In genomic region chr4:39498724-39499014, GRCh38 we compare ENCODE assay signal across 19 cellular contexts. TPM values are rescaled to one million over a fixed set of nuclear protein-coding genes. Genes with fewer than 3 reads are reported as not detected.
DNase-seq lines count a peak whose midpoint lies in the region; ATAC-seq, FAIRE-seq and TF ChIP-seq lines count a peak whose summit lies in the region.
"Had no signal": no experiment of that assay in that cellular context is flagged by ENCODE, and none has a peak within 500 bp of the region (broad histone marks: within the 10 kb centered on the region; RNA-seq: fewer than 3 reads in every experiment).

No MANE protein-coding gene starts in this region.

- ATAC-seq in K562 = no peak
- ATAC-seq in GM21381 (IDR thresholded peaks at IDR 0.05; ENCODE audit: unreplicated experiment) = no peak

- H3K9ac ChIP-seq in GM23248 (no peak overlapping the region), K562 (ENCODE audit: insufficient read depth in 1 of 2, low read depth in 2 of 2, low read length in 2 of 2) (no peak overlapping the region)
- H3K9ac ChIP-seq: BLaER1 had no signal

- no peaks in the 10 kb centered on the region for H3K9me2 ChIP-seq in GM23248 (ENCODE audit: insufficient read depth)
- H3K9me2 ChIP-seq in PC-9 (ENCODE audit: insufficient read depth) = no peaks in the 10 kb centered on the region

- H3K9me1 ChIP-seq in K562 (ENCODE audit: control insufficient read depth, insufficient read depth, low read length) = no peaks in the 10 kb centered on the region

- POLR2A ChIA-PET in PC-9 (lab: Charles Lee; ENCODE audit: unreplicated experiment) (no interaction called here), K562 (lab: Yijun Ruan, JAX) (interaction anchor here (1.3 kb wide), 1 partner anchor 11 kb away, joined by 3 read pairs; no protein-coding TSS in a partner anchor)

- H3K4me1 ChIP-seq in GM23248 (ENCODE audit: insufficient read depth) (peaks cover 22% of the 10 kb centered on the region), PC-9 (replicated peaks; ENCODE audit: insufficient read depth) (peaks cover 31% of the 10 kb centered on the region), K562 (replicated peaks in 1 of 2; ENCODE audit: control insufficient read depth in 2 of 2, insufficient read depth in 2 of 2, low read length in 2 of 2) (no peaks in the 10 kb centered on the region)
- H3K4me1 ChIP-seq: BLaER1 had no signal

- H3K79me2 ChIP-seq in GM23248 (ENCODE audit: insufficient read depth) (peaks cover 13% of the 10 kb centered on the region), PC-9 (ENCODE audit: low read depth) (no peaks in the 10 kb centered on the region), K562 (ENCODE audit: control insufficient read depth, insufficient read depth, low read length) (no peaks in the 10 kb centered on the region)

- TF ChIP-seq CTCF in 22Rv1 (IDR thresholded peaks at IDR 0.05) = no peak
- TF ChIP-seq CTCF in PC-9 (conservative IDR thresholded peaks at IDR 0.05) = no peak
- TF ChIP-seq CTCF in K562 (IDR thresholded peaks at IDR 0.05 in 2 of 3, conservative IDR thresholded peaks at IDR 0.05 in 1 of 3; ENCODE audit: insufficient read depth in 2 of 3, low read depth in 1 of 3, low read length in 3 of 3) = no peak
- no peak for TF ChIP-seq CTCF in coronary artery (IDR thresholded peaks at IDR 0.05)

- H4K20me1 ChIP-seq in GM23248 (ENCODE audit: insufficient read depth) = no peaks in the 10 kb centered on the region
- H4K20me1 ChIP-seq in PC-9 (ENCODE audit: insufficient read depth) = no peaks in the 10 kb centered on the region
- H4K20me1 ChIP-seq in K562 (replicated peaks; ENCODE audit: control insufficient read depth, insufficient read depth, low read length) = no peaks in the 10 kb centered on the region
- H4K20me1 ChIP-seq: BLaER1 had no signal

- no peak for TF ChIP-seq RAD21 in K562 (CRISPR knock-in tag; conservative IDR thresholded peaks at IDR 0.05 in 1 of 2, IDR thresholded peaks at IDR 0.05 in 1 of 2)

- CTCF ChIA-PET in PC-9 (lab: Charles Lee) = no interaction called here
- CTCF ChIA-PET in K562 (lab: Yijun Ruan, JAX; ENCODE audit: low intra/inter-chr PET ratio) = no interaction called here

- no peak for FAIRE-seq in K562 (lab: Jason Lieb, UNC)
- FAIRE-seq: GM12892, GM18507, H1 had no signal

- H3K9me3 ChIP-seq in GM23248 (ENCODE audit: low read depth) (no peaks in the 10 kb centered on the region), PC-9 (ENCODE audit: insufficient read depth, low read depth) (no peaks in the 10 kb centered on the region; the same call in 1 of the 2 replicates), K562 (replicated peaks; ENCODE audit: control insufficient read depth, insufficient read depth, low read depth, low read length) (no peaks in the 10 kb centered on the region)
- H3K9me3 ChIP-seq: BLaER1 had no signal

- TF ChIP-seq POLR2A in K562 (conservative IDR thresholded peaks at IDR 0.05) = no peak

- H3K4me3 ChIP-seq in GM23248 (no peak overlapping the region), PC-9 (no peak overlapping the region), K562 (no peak overlapping the region), coronary artery (no peak overlapping the region)
- H3K4me3 ChIP-seq: BLaER1 had no signal

- TF ChIP-seq EP300 in K562 (IDR thresholded peaks at IDR 0.05; ENCODE audit: low read length) = no peak

- peaks cover 42% of the 10 kb centered on the region for H3K36me3 ChIP-seq in GM23248 (ENCODE audit: low read depth)
- H3K36me3 ChIP-seq in PC-9 (ENCODE audit: low read depth) = peaks cover 46% of the 10 kb centered on the region
- H3K36me3 ChIP-seq in K562 (ENCODE audit: control insufficient read depth, insufficient read depth, low read length) = peaks cover 23% of the 10 kb centered on the region; the same call in 2 of the 3 replicates

- peaks cover 50% of the 10 kb centered on the region for H3F3A ChIP-seq in GM23248 (ENCODE audit: insufficient read depth)
- peaks cover 77% of the 10 kb centered on the region for H3F3A ChIP-seq in PC-9 (ENCODE audit: insufficient read depth, low read depth)

- BruUV-seq in PC-9 (replicated peaks; lab: Mats Ljungman, UMichigan) (no TSS peak), K562 (replicated peaks; lab: Mats Ljungman, UMichigan) (no TSS peak)

- DNase-seq in GM23248 = no peak
- DNase-seq in PC-9 = no peak
- DNase-seq in K562 (ENCODE audit: extremely low read depth in 1 of 4, low spot score in 3 of 4) = no peak
- no peak for DNase-seq in SHP77 treated with DMSO at 0.1 percent for 48 hours (lab: John Stamatoyannopoulos, UW)
- DNase-seq in activated CD4-positive, alpha-beta T cell treated with anti-CD3 and anti-CD28 coated beads, Interleukin-2, amount 50 U/mL, for 1 hour = no peak
- DNase-seq in coronary artery (ENCODE audit: low spot score) = no peak
- DNase-seq: AML-193; CD4-positive, alpha-beta memory T cell; DMS153; DMS79; GDM1; H9; KBM-7 had no signal

- in situ Hi-C loops in GM23248 (cut with MboI) (no loop called here), K562 (cut with MboI) (no loop called here)

- intact Hi-C loops in PC-9 (cut with micrococcal nuclease; ENCODE audit: unreplicated experiment) = no loop called here
- intact Hi-C loops in K562 (cut with micrococcal nuclease) = no loop called here

- H3K27me3 ChIP-seq in GM23248 (replicated peaks; ENCODE audit: insufficient read depth) = no peaks in the 10 kb centered on the region
- H3K27me3 ChIP-seq in PC-9 (ENCODE audit: insufficient read depth, low read depth) = no peaks in the 10 kb centered on the region
- no peaks in the 10 kb centered on the region for H3K27me3 ChIP-seq in K562 (ENCODE audit: control insufficient read depth in 2 of 2, insufficient read depth in 2 of 2, low read length in 2 of 2)
- H3K27me3 ChIP-seq: BLaER1 had no signal

- H3K4me2 ChIP-seq in GM23248 (ENCODE audit: unreplicated experiment) (no peak overlapping the region), PC-9 (no peak overlapping the region), K562 (ENCODE audit: insufficient read depth, low read length) (no peak overlapping the region)
- H3K4me2 ChIP-seq: BLaER1 had no signal

- 0 out of 2 replicates have a peak overlapping the region, but pooled peaks have one; percentile 41 for H3K27ac ChIP-seq in 22Rv1
- peak overlapping the region; percentile 16; the same call in 1 of the 2 replicates for H3K27ac ChIP-seq in GM23248
- H3K27ac ChIP-seq in PC-9 = peak overlapping the region; percentile 87
- H3K27ac ChIP-seq in K562 (ENCODE audit: extremely low read depth, low read depth, low read length) = no peak overlapping the region
- H3K27ac ChIP-seq in coronary artery = no peak overlapping the region
- H3K27ac ChIP-seq: BLaER1 had no signal

- H2AFZ ChIP-seq in GM23248 (no peak overlapping the region), PC-9 (no peak overlapping the region), K562 (ENCODE audit: low read depth, low read length) (no peak overlapping the region)

RNA-seq across cellular contexts. Expression of gene UGDH, which starts 28.6 kb away (rescaled TPM):
- 197 and 263 TPM in 2 replicates for total RNA-seq in GM23248 (2014; rRNA removed; shearing (Covaris generic))
- polyA plus RNA-seq in GM23248 (2016; fragmentation: Nextera tagmentation; extraction: Ambion mirVana) (140 and 154 TPM in 2 replicates), K562 (2011; rRNA removed) (15.1 and 19.1 TPM in 2 replicates), K562 (2014; fragmentation: Illumina TruSeq; extraction: Trizol) (17.3 and 18.6 TPM in 2 replicates), K562 (2014; fragmentation: Nextera tagmentation; extraction: Ambion mirVana) (1 to 10 TPM; 5.5 to 6.8 TPM), K562 (2014; rRNA removed) (18.0 and 18.7 TPM in 2 replicates)
- total RNA-seq in PC-9 (2021) (88.6 and 98.5 TPM in 2 replicates), K562 (2014; rRNA removed) (16.2 and 18.9 TPM in 2 replicates), K562 (2014; rRNA removed; fragmentation: Illumina TruSeq; extraction: Trizol) (16.0 and 21.1 TPM in 2 replicates), K562 (2015; rRNA removed; fragmentation: Illumina TruSeq; extraction: Trizol) (10.1 and 12.0 TPM in 2 replicates), K562 (2021) (21.7 and 22.7 TPM in 2 replicates)
- total RNA-seq in K562 (2011; cell fraction: chromatin; rRNA removed; ENCODE audit: low replicate concordance) = 6.0 and 11.8 TPM in 2 replicates
- 5.0 and 5.7 TPM in 2 replicates for total RNA-seq in K562 (2011; cell fraction: nucleolus; rRNA removed)
- total RNA-seq in K562 (2011; cell fraction: nucleoplasm; rRNA removed) = 6.2 and 10.3 TPM in 2 replicates
- 7.3 and 12.4 TPM in 2 replicates for polyA plus RNA-seq in K562 (2011; cell fraction: cytosol; rRNA removed)
- polyA plus RNA-seq in K562 (2011; cell fraction: nucleus; rRNA removed) = 1.9 and 3.9 TPM in 2 replicates
- polyA plus RNA-seq in K562 (2012) = 16.3 and 19.9 TPM in 2 replicates
- 22.9 and 27.5 TPM in 2 replicates for polyA minus RNA-seq in K562 (2011; rRNA and poly(A)+ RNA removed)
- polyA minus RNA-seq in K562 (2011; cell fraction: cytosol; rRNA and poly(A)+ RNA removed) = 20.6 and 24.8 TPM in 2 replicates
- 1.8 and 3.1 TPM in 2 replicates for polyA minus RNA-seq in K562 (2011; cell fraction: nucleus; rRNA and poly(A)+ RNA removed)

RNA-seq across cellular contexts. Expression of gene LIAS, which starts 39.8 kb away (rescaled TPM):
- 5.7 and 15.7 TPM in 2 replicates for total RNA-seq in GM23248 (2014; rRNA removed; shearing (Covaris generic))
- polyA plus RNA-seq in GM23248 (2016; fragmentation: Nextera tagmentation; extraction: Ambion mirVana) (5.6 and 6.8 TPM in 2 replicates), K562 (2011; rRNA removed) (39.5 and 50.2 TPM in 2 replicates), K562 (2014; fragmentation: Illumina TruSeq; extraction: Trizol) (45.0 and 49.7 TPM in 2 replicates), K562 (2014; fragmentation: Nextera tagmentation; extraction: Ambion mirVana) (10 to 100 TPM; 40.3 to 56.6 TPM), K562 (2014; rRNA removed) (37.8 and 40.2 TPM in 2 replicates)
- total RNA-seq in PC-9 (2021) (16.3 and 16.4 TPM in 2 replicates), K562 (2014; rRNA removed) (21.9 and 23.5 TPM in 2 replicates), K562 (2014; rRNA removed; fragmentation: Illumina TruSeq; extraction: Trizol) (57.1 and 66.9 TPM in 2 replicates), K562 (2015; rRNA removed; fragmentation: Illumina TruSeq; extraction: Trizol) (39.7 and 42.1 TPM in 2 replicates), K562 (2021) (27.4 and 28.1 TPM in 2 replicates)
- 47.0 and 100 TPM in 2 replicates for total RNA-seq in K562 (2011; cell fraction: chromatin; rRNA removed; ENCODE audit: low replicate concordance)
- 33.0 and 33.2 TPM in 2 replicates for total RNA-seq in K562 (2011; cell fraction: nucleolus; rRNA removed)
- 55.9 and 101 TPM in 2 replicates for total RNA-seq in K562 (2011; cell fraction: nucleoplasm; rRNA removed)
- polyA plus RNA-seq in K562 (2011; cell fraction: cytosol; rRNA removed) = 13.3 and 28.1 TPM in 2 replicates
- polyA plus RNA-seq in K562 (2011; cell fraction: nucleus; rRNA removed) = 19.3 and 19.6 TPM in 2 replicates
- 24.4 and 35.7 TPM in 2 replicates for polyA plus RNA-seq in K562 (2012)
- polyA minus RNA-seq in K562 (2011; rRNA and poly(A)+ RNA removed) = 44.7 and 45.7 TPM in 2 replicates
- 16.0 and 21.6 TPM in 2 replicates for polyA minus RNA-seq in K562 (2011; cell fraction: cytosol; rRNA and poly(A)+ RNA removed)
- 21.5 and 37.1 TPM in 2 replicates for polyA minus RNA-seq in K562 (2011; cell fraction: nucleus; rRNA and poly(A)+ RNA removed)

RNA-seq across cellular contexts. Expression of gene RPL9, which starts 39.9 kb away (rescaled TPM):
- total RNA-seq in GM23248 (2014; rRNA removed; shearing (Covaris generic)) = 3,138 and 3,826 TPM in 2 replicates
- polyA plus RNA-seq in GM23248 (2016; fragmentation: Nextera tagmentation; extraction: Ambion mirVana) (588 and 627 TPM in 2 replicates), K562 (2011; rRNA removed) (2,384 and 2,903 TPM in 2 replicates), K562 (2014; fragmentation: Illumina TruSeq; extraction: Trizol) (2,442 and 3,049 TPM in 2 replicates), K562 (2014; fragmentation: Nextera tagmentation; extraction: Ambion mirVana) (1,000 to 10,000 TPM; 3,844 to 3,942 TPM), K562 (2014; rRNA removed) (3,722 and 4,659 TPM in 2 replicates)
- total RNA-seq in PC-9 (2021) (792 and 1,023 TPM in 2 replicates), K562 (2014; rRNA removed) (2,727 and 5,178 TPM in 2 replicates), K562 (2014; rRNA removed; fragmentation: Illumina TruSeq; extraction: Trizol) (3,033 and 3,406 TPM in 2 replicates), K562 (2015; rRNA removed; fragmentation: Illumina TruSeq; extraction: Trizol) (2,713 and 2,948 TPM in 2 replicates), K562 (2021) (1,925 and 2,195 TPM in 2 replicates)
- total RNA-seq in K562 (2011; cell fraction: chromatin; rRNA removed; ENCODE audit: low replicate concordance) = 442 and 649 TPM in 2 replicates
- 436 and 443 TPM in 2 replicates for total RNA-seq in K562 (2011; cell fraction: nucleolus; rRNA removed)
- 704 and 1,109 TPM in 2 replicates for total RNA-seq in K562 (2011; cell fraction: nucleoplasm; rRNA removed)
- 562 and 2,012 TPM in 2 replicates for polyA plus RNA-seq in K562 (2011; cell fraction: cytosol; rRNA removed)
- polyA plus RNA-seq in K562 (2011; cell fraction: nucleus; rRNA removed) = 394 and 751 TPM in 2 replicates
- 2,558 and 2,594 TPM in 2 replicates for polyA plus RNA-seq in K562 (2012)
- 587 and 768 TPM in 2 replicates for polyA minus RNA-seq in K562 (2011; rRNA and poly(A)+ RNA removed)
- 661 and 764 TPM in 2 replicates for polyA minus RNA-seq in K562 (2011; cell fraction: cytosol; rRNA and poly(A)+ RNA removed)
- 289 and 495 TPM in 2 replicates for polyA minus RNA-seq in K562 (2011; cell fraction: nucleus; rRNA and poly(A)+ RNA removed)

Comparison
In these comparisons a context has a peak if more than half of its experiments do, and no peak if none do; other contexts are left out.
1. H3K27ac ChIP-seq: peak in 22Rv1 (single experiment), GM23248 (single experiment) and PC-9 (single experiment); none in K562 (single experiment) and coronary artery (0 of 2).